ENCODE assay signal across 21 cellular contexts in genomic region chr7:151210087-151210854, GRCh38. TPM values are rescaled to one million over a fixed set of nuclear protein-coding genes. Genes with fewer than 3 reads are reported as not detected.
DNase-seq lines count a peak whose midpoint lies in the region; ATAC-seq and TF ChIP-seq lines count a peak whose summit lies in the region.
"Had no signal": no experiment of that assay in that cellular context is flagged by ENCODE, and none has a peak within 500 bp of the region (broad histone marks: within the 10 kb centered on the region; RNA-seq: fewer than 3 reads in every experiment).

Gene H2BK1, minus strand, starts transcription at chr7:151210488. Its CDS starts 170 bp downstream, at chr7:151210318.

- peaks cover 6% of the 10 kb centered on the region for H3K27me3 Mint-ChIP-seq in activated CD8-positive, alpha-beta T cell treated with anti-CD3 and anti-CD28 coated beads, Interleukin-2, amount 10 ng/mL, durations not matched to agents 7 days and 5 days (ENCODE audit: low read depth)
- no peaks in the 10 kb centered on the region for H3K27me3 Mint-ChIP-seq in activated CD8-positive, alpha-beta T cell treated with anti-CD3 and anti-CD28 coated beads for 36 hours
- H3K27me3 Mint-ChIP-seq in endothelial cell (ENCODE audit: unreplicated experiment), result peaks cover 5% of the 10 kb centered on the region
- H3K27me3 Mint-ChIP-seq: CD4-positive, alpha-beta T cell had no signal

- H3K9me2 ChIP-seq in Loucy (replicated peaks; ENCODE audit: low read depth, low read length) (no peaks in the 10 kb centered on the region), GM23248 (ENCODE audit: insufficient read depth) (no peaks in the 10 kb centered on the region)

- TF ChIP-seq CTCF in activated CD8-positive, alpha-beta T cell treated with anti-CD3 and anti-CD28 coated beads for 36 hours (IDR thresholded peaks at IDR 0.05), result no peak
- no peak for TF ChIP-seq CTCF in Loucy (conservative IDR thresholded peaks at IDR 0.05; ENCODE audit: low read length)
- no peak for TF ChIP-seq CTCF in endothelial cell (IDR thresholded peaks at IDR 0.05; ENCODE audit: unreplicated experiment)
- no peak for TF ChIP-seq CTCF in spleen (IDR thresholded peaks at IDR 0.05 in 8 of 11, conservative IDR thresholded peaks at IDR 0.05 in 3 of 11)

- H3K4me1 Mint-ChIP-seq in activated CD8-positive, alpha-beta T cell treated with anti-CD3 and anti-CD28 coated beads, Interleukin-2, amount 10 ng/mL, durations not matched to agents 7 days and 5 days (ENCODE audit: low read depth), result peaks cover 28% of the 10 kb centered on the region
- peaks cover 20% of the 10 kb centered on the region for H3K4me1 Mint-ChIP-seq in activated CD8-positive, alpha-beta T cell treated with anti-CD3 and anti-CD28 coated beads for 36 hours (ENCODE audit: low read depth)
- H3K4me1 Mint-ChIP-seq in endothelial cell (ENCODE audit: unreplicated experiment), result no peaks in the 10 kb centered on the region

- 0 out of 2 replicates have a peak, but pooled peaks cover 7% of the 10 kb centered on the region for H3F3A ChIP-seq in Loucy (ENCODE audit: low read depth)
- H3F3A ChIP-seq in GM23248 (ENCODE audit: insufficient read depth), result peaks cover 5% of the 10 kb centered on the region; the same call in 1 of the 2 replicates

- H3K4me1 ChIP-seq in Loucy (ENCODE audit: insufficient read depth, low read length, poor library complexity, severe bottlenecking), result peaks cover 46% of the 10 kb centered on the region
- peaks cover 0 to 16% (median 0%) of the 10 kb centered on the region in 6 donors for H3K4me1 ChIP-seq in spleen
- H3K4me1 ChIP-seq in GM23248 (ENCODE audit: insufficient read depth), result no peaks in the 10 kb centered on the region
- H3K4me1 ChIP-seq: A549, SJCRH30 had no signal

- H3K36me3 Mint-ChIP-seq in activated CD8-positive, alpha-beta T cell treated with anti-CD3 and anti-CD28 coated beads, Interleukin-2, amount 10 ng/mL, durations not matched to agents 7 days and 5 days (ENCODE audit: low read depth), result peaks cover 21% of the 10 kb centered on the region
- H3K36me3 Mint-ChIP-seq in activated CD8-positive, alpha-beta T cell treated with anti-CD3 and anti-CD28 coated beads for 36 hours (ENCODE audit: low read depth), result peaks cover 24% of the 10 kb centered on the region
- peaks cover 31% of the 10 kb centered on the region for H3K36me3 Mint-ChIP-seq in endothelial cell (ENCODE audit: low read depth, unreplicated experiment)

- H4K20me1 ChIP-seq in Loucy (ENCODE audit: insufficient read depth, low read length, poor library complexity, severe bottlenecking) (no peaks in the 10 kb centered on the region), GM23248 (ENCODE audit: insufficient read depth) (no peaks in the 10 kb centered on the region)

- no peak within 1 kb of the TSS for H3K4me3 ChIP-seq in Loucy (ENCODE audit: low read length, poor library complexity, severe bottlenecking)
- H3K4me3 ChIP-seq in spleen, result no peak within 1 kb of the TSS
- H3K4me3 ChIP-seq in GM23248, result no peak within 1 kb of the TSS
- H3K4me3 ChIP-seq: A549, SJCRH30 had no signal

- H3K4me2 ChIP-seq in Loucy (ENCODE audit: low read depth, low read length, poor library complexity, severe bottlenecking), result no peak within 1 kb of the TSS
- no peak within 1 kb of the TSS for H3K4me2 ChIP-seq in GM23248 (ENCODE audit: unreplicated experiment)
- H3K4me2 ChIP-seq: A549 had no signal

- H3K9me3 ChIP-seq in Loucy (ENCODE audit: insufficient read depth, low read depth, low read length) (no peaks in the 10 kb centered on the region), spleen (no peaks in the 10 kb centered on the region), GM23248 (ENCODE audit: low read depth) (no peaks in the 10 kb centered on the region)
- H3K9me3 ChIP-seq: A549, SJCRH30 had no signal

- H3K27me3 ChIP-seq in Loucy (ENCODE audit: insufficient read depth, low read length, poor library complexity, severe bottlenecking) (no peaks in the 10 kb centered on the region), spleen (replicated peaks in 1 of 7) (peaks cover 0 to 28% (median 1%) of the 10 kb centered on the region in 7 donors), GM23248 (replicated peaks; ENCODE audit: insufficient read depth) (peaks cover 8% of the 10 kb centered on the region)

- peaks cover 22% of the 10 kb centered on the region; the same call in 1 of the 2 replicates for H3K36me3 ChIP-seq in Loucy (ENCODE audit: insufficient read depth, low read length)
- H3K36me3 ChIP-seq in spleen, result peaks cover 6 to 37% (median 33%) of the 10 kb centered on the region in 6 donors
- peaks cover 4% of the 10 kb centered on the region; the same call in 1 of the 2 replicates for H3K36me3 ChIP-seq in GM23248 (ENCODE audit: low read depth)

- no peak within 1 kb of the TSS for H2AFZ ChIP-seq in Loucy (ENCODE audit: low read length)
- H2AFZ ChIP-seq in GM23248, result no peak within 1 kb of the TSS

- ATAC-seq in activated CD8-positive, alpha-beta T cell treated with anti-CD3 and anti-CD28 coated beads, Interleukin-2, amount 10 ng/mL, durations not matched to agents 7 days and 5 days, result no peak
- ATAC-seq in activated CD8-positive, alpha-beta T cell treated with anti-CD3 and anti-CD28 coated beads for 36 hours, result no peak
- ATAC-seq in GM21526 (IDR thresholded peaks at IDR 0.05; ENCODE audit: low FRiP score, unreplicated experiment) (no peak), GM21619 (IDR thresholded peaks at IDR 0.05; ENCODE audit: unreplicated experiment) (no peak)
- ATAC-seq: A549 had no signal

- in situ Hi-C loops in GM23248 (cut with MboI), result no loop called here

- H3K9ac ChIP-seq in Loucy (ENCODE audit: low read depth, low read length, poor library complexity, severe bottlenecking) (peak within 1 kb of the TSS; percentile 20), GM23248 (no peak within 1 kb of the TSS)

- POLR2A ChIA-PET in activated CD8-positive, alpha-beta T cell treated with anti-CD3 and anti-CD28 coated beads, Interleukin-2, amount 10 ng/mL, durations not matched to agents 7 days and 5 days (lab: Charles Lee), result interaction anchor here (1.8 kb wide), 1 partner anchor 22 kb away, joined by 6 read pairs; the partner anchor contains the start of gene CHPF2
- POLR2A ChIA-PET in activated CD8-positive, alpha-beta T cell treated with anti-CD3 and anti-CD28 coated beads for 36 hours (lab: Charles Lee), result interaction anchor here (1.1 to 5.7 kb wide), 3 partner anchors 9 to 16 kb away, joined by 3 to 22 read pairs (median 6); partner anchors contain the start of gene ABCF2

- H3K27ac ChIP-seq in spleen (no peak within 1 kb of the TSS), GM23248 (no peak within 1 kb of the TSS)
- H3K27ac ChIP-seq: A549, SJCRH30 had no signal

- no peak for TF ChIP-seq POLR2A in spleen (IDR thresholded peaks at IDR 0.05)

- no peaks in the 10 kb centered on the region for H3K9me3 Mint-ChIP-seq in activated CD8-positive, alpha-beta T cell treated with anti-CD3 and anti-CD28 coated beads, Interleukin-2, amount 10 ng/mL, durations not matched to agents 7 days and 5 days (ENCODE audit: insufficient read depth)
- H3K9me3 Mint-ChIP-seq in activated CD8-positive, alpha-beta T cell treated with anti-CD3 and anti-CD28 coated beads for 36 hours, result no peaks in the 10 kb centered on the region
- H3K9me3 Mint-ChIP-seq in endothelial cell (ENCODE audit: unreplicated experiment), result no peaks in the 10 kb centered on the region
- H3K9me3 Mint-ChIP-seq: CD4-positive, alpha-beta T cell; IgD-negative memory B cell had no signal

- H3K27ac Mint-ChIP-seq in activated CD8-positive, alpha-beta T cell treated with anti-CD3 and anti-CD28 coated beads, Interleukin-2, amount 10 ng/mL, durations not matched to agents 7 days and 5 days, result peak within 1 kb of the TSS; percentile 21
- H3K27ac Mint-ChIP-seq in activated CD8-positive, alpha-beta T cell treated with anti-CD3 and anti-CD28 coated beads for 36 hours, result no peak within 1 kb of the TSS
- peak within 1 kb of the TSS; percentile 55 for H3K27ac Mint-ChIP-seq in endothelial cell (ENCODE audit: unreplicated experiment)
- H3K27ac Mint-ChIP-seq: CD4-positive, alpha-beta T cell; IgD-negative memory B cell had no signal

- H3K79me2 ChIP-seq in Loucy (ENCODE audit: insufficient read depth, low read length) (no peaks in the 10 kb centered on the region), GM23248 (ENCODE audit: insufficient read depth) (no peaks in the 10 kb centered on the region)

- 88 to 91% (median 91%) methylated on average over 17 of the region's 17 CpGs for WGBS in spleen, 5 donors
- 75% methylated on average over 16 to 17 of the region's 17 CpGs for WGBS in GM23248 (ENCODE audit: low coverage in 1 of 2, low lambda C conversion rate in 2 of 2, missing lambda C conversion rate in 2 of 2), 2 experiments

- no peak for DNase-seq in activated CD8-positive, alpha-beta T cell treated with anti-CD3 and anti-CD28 coated beads, Interleukin-2, amount 10 ng/mL, durations not matched to agents 7 days and 5 days
- no peak for DNase-seq in activated CD8-positive, alpha-beta T cell treated with anti-CD3 and anti-CD28 coated beads for 36 hours
- DNase-seq in endothelial cell (ENCODE audit: low spot score), result no peak
- DNase-seq in spleen, result peak; percentile 37
- DNase-seq in GM23248, result no peak
- DNase-seq: CD4-positive, alpha-beta T cell; DMS 273 treated with DMSO at 0.1 percent for 48 hours; MV-4-11; NCI-H1417 treated with DMSO at 0.1 percent for 48 hours; NCI-H2029; NCI-H510A treated with DMSO at 0.1 percent for 48 hours; RPMI8226; SJCRH30 had no signal

- intact Hi-C loops in activated CD8-positive, alpha-beta T cell treated with anti-CD3 and anti-CD28 coated beads for 36 hours (cut with micrococcal nuclease), result no loop called here
- intact Hi-C loops in spleen (cut with DNase I; ENCODE audit: low total_unique reads), result no loop called here

- no peak within 1 kb of the TSS for H3K4me3 Mint-ChIP-seq in activated CD8-positive, alpha-beta T cell treated with anti-CD3 and anti-CD28 coated beads, Interleukin-2, amount 10 ng/mL, durations not matched to agents 7 days and 5 days
- H3K4me3 Mint-ChIP-seq in activated CD8-positive, alpha-beta T cell treated with anti-CD3 and anti-CD28 coated beads for 36 hours, result no peak within 1 kb of the TSS
- H3K4me3 Mint-ChIP-seq in endothelial cell (ENCODE audit: unreplicated experiment), result peak within 1 kb of the TSS; percentile 2
- H3K4me3 Mint-ChIP-seq: CD4-positive, alpha-beta T cell had no signal

- CTCF ChIA-PET in activated CD8-positive, alpha-beta T cell treated with anti-CD3 and anti-CD28 coated beads, Interleukin-2, amount 10 ng/mL, durations not matched to agents 7 days and 5 days (lab: Charles Lee), result no interaction called here
- CTCF ChIA-PET in activated CD8-positive, alpha-beta T cell treated with anti-CD3 and anti-CD28 coated beads for 36 hours (lab: Charles Lee), result interaction anchor here (1.6 to 2.0 kb wide), 2 partner anchors 34 kb away, joined by 6 read pairs; no protein-coding TSS in a partner anchor

RNA-seq across cellular contexts. Expression of gene H2BK1, which starts in this region (rescaled TPM):
- under 1 TPM in 1 of 2 experiments, not detected in 1; 0.76 TPM for total RNA-seq in activated CD8-positive, alpha-beta T cell treated with anti-CD3 and anti-CD28 coated beads, Interleukin-2, amount 10 ng/mL, durations not matched to agents 7 days and 5 days
- total RNA-seq in activated CD8-positive, alpha-beta T cell treated with anti-CD3 and anti-CD28 coated beads for 36 hours, result not detected
- total RNA-seq in endothelial cell (ENCODE audit: unreplicated experiment) (not detected), spleen (not detected)
- polyA plus RNA-seq in spleen (under 1 TPM in 1 of 3 donors, not detected in 2; 0.24 TPM), GM23248 (2016; fragmentation: Nextera tagmentation; extraction: Ambion mirVana) (not detected in 2 replicates)
- total RNA-seq in GM23248 (2014; rRNA removed; shearing (Covaris generic)), result not detected in 2 replicates
- total RNA-seq: CD4-positive, alpha-beta T cell; Daoy; HT-29; OCI-LY7; SJCRH30 had no signal
- polyA plus RNA-seq: A549, IgD-negative memory B cell had no signal

Comparison
In these comparisons a context has a peak if more than half of its experiments do, and no peak if none do; other contexts are left out.
1. Peak in DNase-seq in spleen; RNA of the gene not detected or under 1 TPM.